Comparison of ENCODE assay signal across 8 cellular contexts in genomic region chr16:33844533-33844932, GRCh38.
DNase-seq lines count a peak whose midpoint lies in the region; ATAC-seq and TF ChIP-seq lines count a peak whose summit lies in the region.
"Not testable (repeated sequence)": the region's sequence is repeated elsewhere in the genome, so short reads cannot be mapped to it uniquely, and the experiment has no call there.

No MANE protein-coding gene starts in this region.

- not testable (repeated sequence) for H3K36me3 Mint-ChIP-seq in activated CD8-positive, alpha-beta T cell treated with anti-CD3 and anti-CD28 coated beads for 36 hours (ENCODE audit: low read depth)

- H3K27ac Mint-ChIP-seq in activated CD8-positive, alpha-beta T cell treated with anti-CD3 and anti-CD28 coated beads for 36 hours: not testable (repeated sequence)

- POLR2A ChIA-PET in activated CD8-positive, alpha-beta T cell treated with anti-CD3 and anti-CD28 coated beads for 36 hours (lab: Charles Lee): not testable (repeated sequence)

- TF ChIP-seq EP300 in esophagus muscularis mucosa (IDR thresholded peaks at IDR 0.05): not testable (repeated sequence)

- H3K27me3 Mint-ChIP-seq in activated CD8-positive, alpha-beta T cell treated with anti-CD3 and anti-CD28 coated beads for 36 hours: not testable (repeated sequence)

- intact Hi-C loops in activated CD8-positive, alpha-beta T cell treated with anti-CD3 and anti-CD28 coated beads for 36 hours (cut with micrococcal nuclease); esophagus muscularis mucosa (cut with DNase I); upper lobe of right lung (cut with DNase I): not testable (repeated sequence)

- H3K4me3 Mint-ChIP-seq in activated CD8-positive, alpha-beta T cell treated with anti-CD3 and anti-CD28 coated beads for 36 hours: not testable (repeated sequence)

- ATAC-seq in HG03103 (IDR thresholded peaks at IDR 0.05; ENCODE audit: low read depth, unreplicated experiment): peak; percentile 70
- not testable (repeated sequence) for ATAC-seq in activated CD8-positive, alpha-beta T cell treated with anti-CD3 and anti-CD28 coated beads for 36 hours; upper lobe of right lung

- not testable (repeated sequence) for H3K36me3 ChIP-seq in esophagus muscularis mucosa, upper lobe of right lung

- DNase-seq in GM10266 (ENCODE audit: extremely low spot score): not testable (repeated sequence)
- DNase-seq in NCI-H1105 treated with DMSO at 0.1 percent for 48 hours (lab: John Stamatoyannopoulos, UW) (peak; percentile 16), RPMI8226 (peak; percentile 26), esophagus muscularis mucosa (ENCODE audit: extremely low spot score) (peak; percentile 57), upper lobe of right lung (peak; percentile 66)
- peak; percentile 51 for DNase-seq in activated CD8-positive, alpha-beta T cell treated with anti-CD3 and anti-CD28 coated beads for 36 hours
- peak; percentile 48 for DNase-seq in stimulated activated CD4-positive, alpha-beta T cell treated with anti-CD3 and anti-CD28 coated beads, Interleukin-15, amount 100 ng/mL, for 24 hours

- not testable (repeated sequence) for TF ChIP-seq POLR2A in esophagus muscularis mucosa (IDR thresholded peaks at IDR 0.05; ENCODE audit: low read depth)

- not testable (repeated sequence) for H3K27ac ChIP-seq in esophagus muscularis mucosa (replicated peaks in 1 of 4); upper lobe of right lung

- H3K27me3 ChIP-seq in esophagus muscularis mucosa, upper lobe of right lung: not testable (repeated sequence)

- TF ChIP-seq CTCF in GM10266 (IDR thresholded peaks at IDR 0.05; ENCODE audit: control insufficient read depth, insufficient read depth, low read depth, missing control alignments): peak; percentile 34
- TF ChIP-seq CTCF in activated CD8-positive, alpha-beta T cell treated with anti-CD3 and anti-CD28 coated beads for 36 hours (IDR thresholded peaks at IDR 0.05); esophagus muscularis mucosa (IDR thresholded peaks at IDR 0.05); upper lobe of right lung (IDR thresholded peaks at IDR 0.05): not testable (repeated sequence)

- CTCF ChIA-PET in activated CD8-positive, alpha-beta T cell treated with anti-CD3 and anti-CD28 coated beads for 36 hours (lab: Charles Lee): not testable (repeated sequence)

- H3K4me1 Mint-ChIP-seq in activated CD8-positive, alpha-beta T cell treated with anti-CD3 and anti-CD28 coated beads for 36 hours (ENCODE audit: low read depth): not testable (repeated sequence)

- H3K4me1 ChIP-seq in esophagus muscularis mucosa, upper lobe of right lung: not testable (repeated sequence)

- H3K9me3 ChIP-seq in esophagus muscularis mucosa, upper lobe of right lung: not testable (repeated sequence)

- not testable (repeated sequence) for H3K4me3 ChIP-seq in esophagus muscularis mucosa, upper lobe of right lung

- WGBS in esophagus muscularis mucosa: 70% methylated on average over 4 of the region's 10 CpGs

- not testable (repeated sequence) for H3K9me3 Mint-ChIP-seq in activated CD8-positive, alpha-beta T cell treated with anti-CD3 and anti-CD28 coated beads for 36 hours
